9 cellular contexts compared by ENCODE assay signal in genomic region chr11:111776398-111777093, GRCh38. TPM values are rescaled to one million over a fixed set of nuclear protein-coding genes. Genes with fewer than 3 reads are reported as not detected.
DNase-seq lines count a peak whose midpoint lies in the region; ATAC-seq and TF ChIP-seq lines count a peak whose summit lies in the region.
"Had no signal": no experiment of that assay in that cellular context is flagged by ENCODE, and none has a peak within 500 bp of the region (broad histone marks: within the 10 kb centered on the region; RNA-seq: fewer than 3 reads in every experiment).

No MANE protein-coding gene starts in this region.

- peaks cover 11% of the 10 kb centered on the region for H3K4me1 ChIP-seq in MM.1S (ENCODE audit: low read length)
- peaks cover 0 to 7% of the 10 kb centered on the region in 2 donors for H3K4me1 ChIP-seq in gastrocnemius medialis

- H3K27ac ChIP-seq in MM.1S (ENCODE audit: low read length) (no peak overlapping the region; the same call in 1 of the 2 replicates), temporal lobe (ENCODE audit: low read depth, low read length) (peak overlapping the region; percentile 52), gastrocnemius medialis (peak overlapping the region in 1 of 4 donors; percentile 6)

- in situ Hi-C loops in gastrocnemius medialis (cut with MboI; ENCODE audit: low sequenced_read_pairs in 4 of 4): loop anchor here in 3 of 4 donors (5.0 to 10.0 kb wide), 3 partner anchors 66 to 212 kb away; partner anchors contain the start of gene SIK2 (in 3 of the 3)

- no peaks in the 10 kb centered on the region for H3K9me2 ChIP-seq in MM.1S (replicated peaks; ENCODE audit: insufficient read depth, low read length)

- no peaks in the 10 kb centered on the region for H3F3A ChIP-seq in MM.1S (ENCODE audit: insufficient read depth, low read length)

- H3K9me3 ChIP-seq in MM.1S (replicated peaks; ENCODE audit: insufficient read depth, low read length) (no peaks in the 10 kb centered on the region), gastrocnemius medialis (no peaks in the 10 kb centered on the region)

- H3K4me3 ChIP-seq in MM.1S (ENCODE audit: low read length) (no peak overlapping the region), gastrocnemius medialis (no peak overlapping the region)

- ATAC-seq in GM19328 (IDR thresholded peaks at IDR 0.05; ENCODE audit: unreplicated experiment): peak; percentile 97
- peak; percentile 96 for ATAC-seq in HG02884 (IDR thresholded peaks at IDR 0.05; ENCODE audit: unreplicated experiment)
- no peak for ATAC-seq in gastrocnemius medialis

- no peak overlapping the region for H2AFZ ChIP-seq in MM.1S (ENCODE audit: low read length)

- intact Hi-C loops in gastrocnemius medialis (cut with DNase I; ENCODE audit: low total_unique reads): loop anchor here (1.0 to 2.0 kb wide), 3 partner anchors 64 to 212 kb away; partner anchors contain the start of gene SIK2

- H3K27me3 ChIP-seq in MM.1S (replicated peaks; ENCODE audit: insufficient read depth, low read length) (no peaks in the 10 kb centered on the region), gastrocnemius medialis (no peaks in the 10 kb centered on the region)

- TF ChIP-seq CTCF in MM.1S (IDR thresholded peaks at IDR 0.05; ENCODE audit: low read length) (no peak), gastrocnemius medialis (IDR thresholded peaks at IDR 0.05 in 4 of 5, conservative IDR thresholded peaks at IDR 0.05 in 1 of 5) (no peak)

- H3K79me2 ChIP-seq in MM.1S (ENCODE audit: low read length): no peaks in the 10 kb centered on the region

- H3K4me2 ChIP-seq in MM.1S (ENCODE audit: low read depth, low read length): peak overlapping the region; percentile 11; the same call in 1 of the 2 replicates

- no peaks in the 10 kb centered on the region for H3K36me3 ChIP-seq in MM.1S (replicated peaks; ENCODE audit: insufficient read depth, low read length)
- no peaks in the 10 kb centered on the region for H3K36me3 ChIP-seq in gastrocnemius medialis

- H3K9ac ChIP-seq in MM.1S (ENCODE audit: low read length): no peak overlapping the region

- TF ChIP-seq POLR2A in gastrocnemius medialis (IDR thresholded peaks at IDR 0.05): no peak

- DNase-seq in MM.1S: peak; percentile 61
- no peak for DNase-seq in NCI-H226
- no peak for DNase-seq in gastrocnemius medialis
- DNase-seq in NCI-H1694 (lab: John Stamatoyannopoulos, UW): no peak
- DNase-seq: activated CD4-positive, alpha-beta memory T cell treated with anti-CD3 and anti-CD28 coated beads for 36 hours; stimulated activated CD4-positive, alpha-beta T cell treated with anti-CD3 and anti-CD28 coated beads, Interleukin-2, amount 100 ng/mL, for 24 hours had no signal

- no peaks in the 10 kb centered on the region for H4K20me1 ChIP-seq in MM.1S (ENCODE audit: insufficient read depth, low read length)

RNA-seq across cellular contexts. Expression of gene PPP2R1B, which starts 10.4 kb away (rescaled TPM):
- 18.9 TPM for total RNA-seq in temporal lobe
- total RNA-seq in gastrocnemius medialis: 10 to 100 TPM in 2 of 4 donors, 1 to 10 TPM in 2; 7.3 to 16.0 (median 9.4) TPM

Comparison
In these comparisons a context has a peak if more than half of its experiments do, and no peak if none do; other contexts are left out.
1. ATAC-seq: peak in GM19328 (single experiment) and HG02884 (single experiment); none in gastrocnemius medialis (0 of 2).